ENCODE assay signal across 11 cellular contexts in the genomic region with DNA sequence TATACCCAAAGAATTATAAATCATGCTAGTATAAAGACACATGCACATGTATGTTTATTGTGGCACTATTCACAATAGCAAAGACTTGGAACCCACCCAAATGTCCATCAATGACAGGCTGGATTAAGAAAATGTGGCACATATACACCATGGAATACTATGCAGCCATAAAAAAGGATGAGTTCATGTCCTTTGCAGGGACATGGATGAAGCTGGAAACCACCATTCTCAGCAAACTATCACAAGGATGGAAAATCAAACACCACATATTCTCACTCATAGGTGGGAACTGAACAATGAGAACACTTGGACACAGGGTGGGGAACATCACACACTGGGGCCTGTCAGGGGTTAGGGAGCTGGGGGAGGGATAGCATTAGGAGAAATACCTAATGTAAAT. TPM values are rescaled to one million over a fixed set of nuclear protein-coding genes. Genes with fewer than 3 reads are reported as not detected.
"Had no signal": no experiment of that assay in that cellular context is flagged by ENCODE, and none has a peak within 500 bp of the region (broad histone marks: within the 10 kb centered on the region; RNA-seq: fewer than 3 reads in every experiment).

No MANE protein-coding gene starts in this region.

RNA-seq across cellular contexts. Expression of a gene that starts 25.4 kb away (rescaled TPM):
- total RNA-seq: PC-9, RPMI7951, SJCRH30, SJSA1 had no signal
- polyA plus RNA-seq: SK-N-SH had no signal

RNA-seq across cellular contexts. Expression of a gene that starts 26.0 kb away (rescaled TPM):
- total RNA-seq: OCI-LY7, PC-3, PC-9, Right ventricle myocardium inferior, Right ventricle myocardium superior, RPMI7951, SJCRH30, SJSA1, SK-MEL-5, T-cell had no signal
- polyA plus RNA-seq: SK-N-SH had no signal
